ENCODE assay signal across 11 cellular contexts in the genomic region with DNA sequence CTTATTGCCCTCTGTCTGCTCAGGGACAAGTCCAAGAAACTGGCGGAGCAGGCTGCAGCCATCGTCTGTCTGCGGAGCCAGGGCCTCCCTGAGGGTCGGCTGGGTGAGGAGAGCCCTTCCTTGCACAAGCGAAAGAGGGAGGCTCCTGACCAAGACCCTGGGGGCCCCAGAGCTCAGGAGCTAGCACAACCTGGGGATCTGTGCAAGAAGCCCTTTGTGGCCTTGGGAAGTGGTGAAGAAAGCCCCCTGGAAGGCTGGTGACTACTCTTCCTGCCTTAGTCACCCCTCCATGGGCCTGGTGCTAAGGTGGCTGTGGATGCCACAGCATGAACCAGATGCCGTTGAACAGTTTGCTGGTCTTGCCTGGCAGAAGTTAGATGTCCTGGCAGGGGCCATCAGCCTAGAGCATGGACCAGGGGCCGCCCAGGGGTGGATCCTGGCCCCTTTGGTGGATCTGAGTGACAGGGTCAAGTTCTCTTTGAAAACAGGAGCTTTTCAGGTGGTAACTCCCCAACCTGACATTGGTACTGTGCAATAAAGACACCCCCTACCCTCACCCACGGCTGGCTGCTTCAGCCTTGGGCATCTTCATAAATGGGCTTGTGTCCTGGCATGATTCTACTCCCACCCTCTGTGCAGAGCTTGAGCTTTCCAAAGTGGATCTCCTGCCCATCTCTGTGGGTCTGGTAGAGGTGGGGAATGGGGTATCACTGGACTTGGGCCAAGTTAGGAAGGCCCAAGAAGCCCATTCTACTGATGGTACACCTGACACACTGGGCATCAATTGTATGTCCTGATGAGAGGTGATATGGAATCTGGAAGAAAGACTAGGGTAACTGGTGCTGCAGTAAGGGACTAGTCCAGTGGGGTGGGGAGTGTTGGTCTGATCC. TPM values are rescaled to one million over a fixed set of nuclear protein-coding genes. Genes with fewer than 3 reads are reported as not detected.
DNase-seq lines count a peak whose midpoint lies in the region; ATAC-seq and TF ChIP-seq lines count a peak whose summit lies in the region.
"Had no signal": no experiment of that assay in that cellular context is flagged by ENCODE, and none has a peak within 500 bp of the region (broad histone marks: within the 10 kb centered on the region; RNA-seq: fewer than 3 reads in every experiment).

No MANE protein-coding gene starts in this region.

- peak overlapping the region; percentile 78 for H3K27ac ChIP-seq in right cardiac atrium (ENCODE audit: low read length)
- H3K27ac ChIP-seq in neutrophil, result peak overlapping the region; percentile 95
- H3K27ac ChIP-seq: cardiac muscle cell had no signal

- intact Hi-C loops in right cardiac atrium (cut with DNase I) (no loop called here), cardiac septum (cut with DNase I) (no loop called here)
- intact Hi-C loops in dendritic cell treated with granulocyte-macrophage colony-stimulating factor and Interleukin-4, amounts not matched to agents 40 ng/mL and 50 ng/mL, for 4 days (cut with micrococcal nuclease), result no loop called here

- H3K4me3 Mint-ChIP-seq in dendritic cell treated with granulocyte-macrophage colony-stimulating factor and Interleukin-4, amounts not matched to agents 40 ng/mL and 50 ng/mL, for 4 days, result peak overlapping the region; percentile 51
- H3K4me3 Mint-ChIP-seq: HFFc6 had no signal

- no peak for ATAC-seq in right cardiac atrium
- ATAC-seq in HG02885 (IDR thresholded peaks at IDR 0.05; ENCODE audit: poor library complexity, unreplicated experiment), result no peak
- ATAC-seq in GM18909 (IDR thresholded peaks at IDR 0.05; ENCODE audit: poor library complexity, unreplicated experiment), result no peak

- peaks cover 49% of the 10 kb centered on the region for H3K36me3 Mint-ChIP-seq in dendritic cell treated with granulocyte-macrophage colony-stimulating factor and Interleukin-4, amounts not matched to agents 40 ng/mL and 50 ng/mL, for 4 days (ENCODE audit: low read depth)

- H3K36me3 ChIP-seq in neutrophil, result peaks cover 19% of the 10 kb centered on the region

- H3K27ac Mint-ChIP-seq in dendritic cell treated with granulocyte-macrophage colony-stimulating factor and Interleukin-4, amounts not matched to agents 40 ng/mL and 50 ng/mL, for 4 days, result peak overlapping the region; percentile 96

- WGBS in right cardiac atrium, result 91% methylated on average over 8 of the region's 8 CpGs

- no peaks in the 10 kb centered on the region for H3K27me3 Mint-ChIP-seq in dendritic cell treated with granulocyte-macrophage colony-stimulating factor and Interleukin-4, amounts not matched to agents 40 ng/mL and 50 ng/mL, for 4 days

- no peaks in the 10 kb centered on the region for H3K9me3 ChIP-seq in right cardiac atrium (ENCODE audit: control insufficient read depth, low read length)
- H3K9me3 ChIP-seq in neutrophil, result no peaks in the 10 kb centered on the region

- H3K4me1 Mint-ChIP-seq in dendritic cell treated with granulocyte-macrophage colony-stimulating factor and Interleukin-4, amounts not matched to agents 40 ng/mL and 50 ng/mL, for 4 days (ENCODE audit: low read depth), result peaks cover 93% of the 10 kb centered on the region

- H3K4me3 ChIP-seq in right cardiac atrium (ENCODE audit: low read length) (no peak overlapping the region), neutrophil (ENCODE audit: low read depth in 1 of 2, low read length in 1 of 2) (peak overlapping the region; percentile 33 to 56)
- H3K4me3 ChIP-seq: cardiac muscle cell had no signal

- TF ChIP-seq CTCF in neutrophil (IDR thresholded peaks at IDR 0.05), result no peak

- H3K4me1 ChIP-seq in right cardiac atrium (ENCODE audit: control insufficient read depth, insufficient read depth, low read length) (peaks cover 14% of the 10 kb centered on the region), neutrophil (ENCODE audit: control insufficient read depth in 1 of 2, insufficient read depth in 1 of 2, low read depth in 1 of 2, low read length in 1 of 2) (peaks cover 86 to 99% of the 10 kb centered on the region in 2 experiments)

- H3K27me3 ChIP-seq in right cardiac atrium (ENCODE audit: control insufficient read depth, insufficient read depth) (no peaks in the 10 kb centered on the region), neutrophil (no peaks in the 10 kb centered on the region)
- H3K27me3 ChIP-seq: cardiac muscle cell had no signal

- no peak for DNase-seq in right cardiac atrium
- no peak for DNase-seq in cardiac septum (ENCODE audit: low spot score)
- no peak for DNase-seq in NCI-H2227 treated with DMSO at 0.1 percent for 48 hours (lab: John Stamatoyannopoulos, UW)
- no peak for DNase-seq in hepatic stellate cell (ENCODE audit: low spot score)
- DNase-seq: HFFc6, NCI-H2029 treated with DMSO at 0.1 percent for 48 hours had no signal

- no peaks in the 10 kb centered on the region for H3K9me3 Mint-ChIP-seq in dendritic cell treated with granulocyte-macrophage colony-stimulating factor and Interleukin-4, amounts not matched to agents 40 ng/mL and 50 ng/mL, for 4 days
- H3K9me3 Mint-ChIP-seq: HFFc6 had no signal

RNA-seq across cellular contexts. Expression of a gene that starts 6.2 kb away (rescaled TPM):
- total RNA-seq in right cardiac atrium (10 to 100 TPM; 28.7 to 34.7 (median 33.6) TPM), cardiac septum (22.9 TPM)
- 8.1 TPM for polyA plus RNA-seq in right cardiac atrium

RNA-seq across cellular contexts. Expression of a gene that starts 55.9 kb away (rescaled TPM):
- total RNA-seq in right cardiac atrium (1 to 10 TPM; 5.1 to 9.5 (median 6.8) TPM), cardiac septum (6.4 TPM)
- polyA plus RNA-seq in right cardiac atrium, result 4.3 TPM

RNA-seq across cellular contexts. Expression of a gene that starts 55.9 kb away (rescaled TPM):
- total RNA-seq in right cardiac atrium (1 to 10 TPM; 6.7 to 7.8 (median 7.4) TPM), cardiac septum (8.6 TPM)
- 8.4 TPM for polyA plus RNA-seq in right cardiac atrium
